16 cellular contexts compared by ENCODE assay signal in the genomic region with DNA sequence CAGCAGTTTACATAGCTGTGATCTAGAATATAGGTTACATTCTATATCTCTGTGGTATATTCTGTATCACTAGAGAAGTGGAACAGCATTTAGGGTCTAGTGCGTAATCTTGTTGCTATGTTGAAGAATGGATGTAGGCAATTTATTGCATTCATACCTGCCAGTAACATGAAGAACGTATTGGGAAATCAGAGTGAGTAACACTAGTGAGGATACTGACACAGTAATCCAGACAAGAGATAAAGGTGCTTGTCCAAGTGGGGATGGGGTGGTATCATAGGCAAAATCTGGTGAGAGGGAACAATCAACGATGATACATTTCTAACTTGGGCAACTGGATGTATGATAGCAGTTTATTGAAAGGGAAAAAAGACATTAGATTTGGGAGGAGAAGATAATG.
"Had no signal": no experiment of that assay in that cellular context is flagged by ENCODE, and none has a peak within 500 bp of the region (broad histone marks: within the 10 kb centered on the region; RNA-seq: fewer than 3 reads in every experiment).

No MANE protein-coding gene starts in this region.

- H3K9me3 Mint-ChIP-seq: activated T-cell treated with anti-CD3 and anti-CD28 coated beads, Interleukin-2, amount 50 U/mL, for 4 hours; immature natural killer cell; nephron; stimulated activated naive CD8-positive, alpha-beta T cell treated with anti-CD3 and anti-CD28 coated beads, Interleukin-15, amount 100 ng/mL, for 72 hours had no signal

- H3K36me3 ChIP-seq: sigmoid colon, thoracic aorta had no signal

- H3K27me3 ChIP-seq: dorsolateral prefrontal cortex, sigmoid colon had no signal

- H3K27me3 Mint-ChIP-seq: stimulated activated naive CD8-positive, alpha-beta T cell treated with anti-CD3 and anti-CD28 coated beads, Interleukin-15, amount 100 ng/mL, for 72 hours had no signal

- H3K4me3 Mint-ChIP-seq: activated T-cell treated with anti-CD3 and anti-CD28 coated beads, Interleukin-2, amount 50 U/mL, for 4 hours; nephron had no signal

- DNase-seq: activated CD4-positive, alpha-beta T cell treated with anti-CD3 and anti-CD28 coated beads, Interleukin-2, amount 50 U/mL, for 4 hours; activated T-cell treated with anti-CD3 and anti-CD28 coated beads, Interleukin-2, amount 50 U/mL, for 4 hours; anterior cingulate cortex; dorsolateral prefrontal cortex; glutamatergic neuron; immature natural killer cell; left cardiac atrium; mucosa of descending colon; sigmoid colon; stimulated activated CD4-positive, alpha-beta T cell treated with anti-CD3 and anti-CD28 coated beads, Interleukin-2, amount 100 ng/mL, for 24 hours; stimulated activated naive CD8-positive, alpha-beta T cell treated with anti-CD3 and anti-CD28 coated beads, Interleukin-15, amount 100 ng/mL, for 72 hours; T-helper 2 cell had no signal

- H3K27ac ChIP-seq: sigmoid colon, thoracic aorta had no signal

- H3K36me3 Mint-ChIP-seq: immature natural killer cell had no signal

- ATAC-seq: esophagus mucosa, left cardiac atrium, mucosa of descending colon had no signal

- H3K4me3 ChIP-seq: dorsolateral prefrontal cortex, lung, mucosa of descending colon, sigmoid colon, thoracic aorta had no signal

- H3K9me3 ChIP-seq: mucosa of descending colon, sigmoid colon, thoracic aorta had no signal

- H3K27ac Mint-ChIP-seq: nephron had no signal
